Comparison of ENCODE assay signal across 25 cellular contexts in genomic region chr11:61805146-61805545, GRCh38. TPM values are rescaled to one million over a fixed set of nuclear protein-coding genes. Genes with fewer than 3 reads are reported as not detected.
"Had no signal": no experiment of that assay in that cellular context is flagged by ENCODE, and none has a peak within 500 bp of the region (broad histone marks: within the 10 kb centered on the region; RNA-seq: fewer than 3 reads in every experiment).

No MANE protein-coding gene starts in this region.

- H3K4me1 Mint-ChIP-seq: WTC11 had no signal

- H3K4me3 Mint-ChIP-seq: activated CD8-positive, alpha-beta memory T cell treated with anti-CD3 and anti-CD28 coated beads, Interleukin-2, amount 10 ng/mL, durations not matched to agents 7 days and 5 days; activated T-helper 17 cell treated with anti-CD3 and anti-CD28 coated beads, Interleukin-2, amount 50 U/mL, for 72 hours; effector memory CD8-positive, alpha-beta T cell; memory B cell; natural killer cell treated with Interleukin-12 subunit alpha and Interleukin-12 subunit beta and Interleukin-15 and Interleukin-18, amount 100 ng/mL, for 72 hours; stimulated activated naive CD8-positive, alpha-beta T cell treated with anti-CD3 and anti-CD28 coated beads, Interleukin-15, Interleukin-2, amounts not matched to agents 100 ng/mL and 50 ng/mL, for 24 hours; WTC11 had no signal

- H3K27me3 Mint-ChIP-seq: activated CD8-positive, alpha-beta memory T cell treated with anti-CD3 and anti-CD28 coated beads, Interleukin-2, amount 10 ng/mL, durations not matched to agents 7 days and 5 days; activated T-helper 17 cell treated with anti-CD3 and anti-CD28 coated beads, Interleukin-2, amount 50 U/mL, for 72 hours; effector memory CD8-positive, alpha-beta T cell; memory B cell; natural killer cell treated with Interleukin-12 subunit alpha and Interleukin-12 subunit beta and Interleukin-15 and Interleukin-18, amount 100 ng/mL, for 72 hours; stimulated activated naive CD8-positive, alpha-beta T cell treated with anti-CD3 and anti-CD28 coated beads, Interleukin-15, Interleukin-2, amounts not matched to agents 100 ng/mL and 50 ng/mL, for 24 hours had no signal

- H3K27ac Mint-ChIP-seq: activated CD8-positive, alpha-beta memory T cell treated with anti-CD3 and anti-CD28 coated beads, Interleukin-2, amount 10 ng/mL, durations not matched to agents 7 days and 5 days; activated T-helper 17 cell treated with anti-CD3 and anti-CD28 coated beads, Interleukin-2, amount 50 U/mL, for 72 hours; memory B cell; stimulated activated naive CD8-positive, alpha-beta T cell treated with anti-CD3 and anti-CD28 coated beads, Interleukin-15, Interleukin-2, amounts not matched to agents 100 ng/mL and 50 ng/mL, for 24 hours; WTC11 had no signal

- H3K36me3 Mint-ChIP-seq: memory B cell had no signal

- DNase-seq: activated CD4-positive, alpha-beta T cell treated with anti-CD3 and anti-CD28 coated beads, Interleukin-2, amount 50 U/mL, for 48 hours; activated CD8-positive, alpha-beta memory T cell treated with anti-CD3 and anti-CD28 coated beads, Interleukin-2, amount 10 ng/mL, durations not matched to agents 7 days and 5 days; activated T-cell treated with anti-CD3 and anti-CD28 coated beads for 4 hours; adrenal gland; brain microvascular endothelial cell; caudate nucleus; effector memory CD8-positive, alpha-beta T cell; esophagus squamous epithelium; gastrocnemius medialis; head of caudate nucleus; hypothalamus; psoas muscle; stimulated activated CD4-positive, alpha-beta T cell treated with anti-CD3 and anti-CD28 coated beads, Interleukin-12 subunit alpha, Interleukin-12 subunit beta, amount 100 ng/mL, for 4 hours; stimulated activated CD4-positive, alpha-beta T cell treated with anti-CD3 and anti-CD28 coated beads, Interleukin-4, amount 100 ng/mL, for 4 hours; substantia nigra; tibial artery had no signal

- H3K9me3 Mint-ChIP-seq: activated naive CD4-positive, alpha-beta T cell treated with anti-CD3 and anti-CD28 coated beads, Interleukin-2, amount 50 U/mL, for 72 hours; activated T-helper 17 cell treated with anti-CD3 and anti-CD28 coated beads, Interleukin-2, amount 50 U/mL, for 72 hours; effector memory CD8-positive, alpha-beta T cell; memory B cell; natural killer cell treated with Interleukin-12 subunit alpha and Interleukin-12 subunit beta and Interleukin-15 and Interleukin-18, amount 100 ng/mL, for 72 hours; stimulated activated naive CD8-positive, alpha-beta T cell treated with anti-CD3 and anti-CD28 coated beads, Interleukin-15, Interleukin-2, amounts not matched to agents 100 ng/mL and 50 ng/mL, for 24 hours; WTC11 had no signal

- H3K27ac ChIP-seq: ascending aorta, brain microvascular endothelial cell, esophagus squamous epithelium, gastrocnemius medialis, pancreas, psoas muscle, right atrium auricular region, tibial artery had no signal

RNA-seq across cellular contexts. Expression of gene MYRF, which starts 52.7 kb away (rescaled TPM):
- total RNA-seq: ascending aorta had no signal
